Comparison of ENCODE assay signal across 1 cellular context in the genomic region with DNA sequence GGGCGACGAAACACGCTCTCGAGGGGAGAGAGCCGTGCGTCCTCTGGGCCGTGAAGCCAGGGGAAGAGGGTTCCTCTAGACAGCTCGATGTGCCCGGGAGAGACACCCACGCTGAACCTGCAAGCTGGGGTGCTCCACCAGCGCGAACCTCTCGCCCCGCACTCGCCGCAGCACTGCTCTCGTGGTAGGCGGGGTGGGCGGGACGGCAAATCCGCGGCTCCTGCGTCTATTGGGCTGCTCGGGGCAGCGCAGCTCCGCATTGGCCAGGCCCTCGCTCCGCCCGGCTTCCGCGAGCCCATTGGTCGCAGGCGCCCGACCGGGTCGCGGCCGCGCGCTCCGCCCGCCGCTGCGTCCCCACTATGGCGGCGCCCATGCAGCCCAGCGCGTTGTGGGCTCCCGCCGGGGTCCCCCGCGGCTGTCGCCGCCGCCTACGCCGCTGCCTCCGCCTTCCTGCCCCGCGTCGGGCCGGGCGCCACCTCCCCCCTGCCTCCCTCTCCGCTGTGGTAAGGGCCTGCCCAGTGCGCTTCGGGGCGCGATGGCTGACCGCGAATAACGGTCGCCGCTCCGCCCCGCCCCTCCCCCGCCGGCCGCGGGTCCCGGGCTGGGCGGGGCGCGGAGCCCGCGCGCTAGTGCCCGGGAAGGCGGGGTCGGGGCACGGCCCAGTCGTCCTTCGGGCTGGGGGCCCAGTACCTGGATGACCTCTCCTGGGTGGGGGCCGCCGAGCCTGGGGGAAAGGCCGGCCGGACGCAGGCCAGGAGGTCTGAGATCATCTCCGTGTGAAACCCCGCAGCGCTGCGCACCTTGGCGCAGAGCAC.
TF ChIP-seq lines count a peak whose summit lies in the region.

A gene with protein sequence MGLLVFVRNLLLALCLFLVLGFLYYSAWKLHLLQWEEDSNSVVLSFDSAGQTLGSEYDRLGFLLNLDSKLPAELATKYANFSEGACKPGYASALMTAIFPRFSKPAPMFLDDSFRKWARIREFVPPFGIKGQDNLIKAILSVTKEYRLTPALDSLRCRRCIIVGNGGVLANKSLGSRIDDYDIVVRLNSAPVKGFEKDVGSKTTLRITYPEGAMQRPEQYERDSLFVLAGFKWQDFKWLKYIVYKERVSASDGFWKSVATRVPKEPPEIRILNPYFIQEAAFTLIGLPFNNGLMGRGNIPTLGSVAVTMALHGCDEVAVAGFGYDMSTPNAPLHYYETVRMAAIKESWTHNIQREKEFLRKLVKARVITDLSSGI (plus strand): TSS at position 346 of the 815 bp plus-strand sequence. CDS start 28,727 bp downstream, outside the sequence.

TF ChIP-seq in H1, 55 proteins besides CTCF, POLR2A, EP300 and RAD21 (continued from another document):
- TF ChIP-seq SIRT6 (IDR thresholded peaks at IDR 0.05; ENCODE audit: low read length), result no peak
- no peak for TF ChIP-seq CTBP2 (IDR thresholded peaks at IDR 0.05; ENCODE audit: borderline replicate concordance, insufficient read depth, insufficient read length, low read length)
- no peak; the same call in 1 of the 2 replicates for TF ChIP-seq EGR1 (IDR thresholded peaks at IDR 0.05; ENCODE audit: borderline replicate concordance, low read depth, low read length)
- no peak for TF ChIP-seq SRF (IDR thresholded peaks at IDR 0.05; ENCODE audit: low read depth, low read length)
- TF ChIP-seq KDM1A (IDR thresholded peaks at IDR 0.05; ENCODE audit: borderline replicate concordance, low read length), result peak; percentile 97
- no peak for TF ChIP-seq SAP30 (IDR thresholded peaks at IDR 0.05; ENCODE audit: insufficient read depth, insufficient replicate concordance, low read length)
- TF ChIP-seq HDAC6 (IDR thresholded peaks at IDR 0.05; ENCODE audit: low read depth, low read length), result no peak
- peak; percentile 13 for TF ChIP-seq TAF7 (optimal IDR thresholded peaks at IDR 0.05; ENCODE audit: borderline replicate concordance, low read depth, low read length)
- no peak for TF ChIP-seq GTF2F1 (IDR thresholded peaks at IDR 0.05; ENCODE audit: borderline replicate concordance, low read depth, low read length)
- no peak for TF ChIP-seq CHD1 (IDR thresholded peaks at IDR 0.05; ENCODE audit: low read depth, low read length)
- no peak; the same call in 1 of the 2 replicates for TF ChIP-seq KDM5A (IDR thresholded peaks at IDR 0.05; ENCODE audit: low read length)
- TF ChIP-seq SIN3A (conservative IDR thresholded peaks at IDR 0.05 in 1 of 2, IDR thresholded peaks at IDR 0.05 in 1 of 2; ENCODE audit: low read depth in 1 of 2, low read length in 2 of 2), result 0 out of 4 replicates have a peak, but pooled peaks of 1 of the 2 experiments have one; percentile 25
- no peak for TF ChIP-seq NRF1 (IDR thresholded peaks at IDR 0.05; ENCODE audit: low read depth, low read length)
- TF ChIP-seq RBBP5 (IDR thresholded peaks at IDR 0.05; ENCODE audit: borderline replicate concordance, low read depth, low read length), result peak; percentile 68; the same call in 1 of the 2 replicates
- TF ChIP-seq MAFK (IDR thresholded peaks at IDR 0.05; ENCODE audit: low read depth, low read length), result no peak
- TF ChIP-seq JUN (IDR thresholded peaks at IDR 0.05; ENCODE audit: low read depth, low read length), result no peak
- TF ChIP-seq GABPA (IDR thresholded peaks at IDR 0.05; ENCODE audit: borderline replicate concordance, insufficient read depth, low read length), result no peak; the same call in 1 of the 2 replicates
- TF ChIP-seq YY1 (IDR thresholded peaks at IDR 0.05; ENCODE audit: low read depth, low read length), result peak; percentile 94
- 0 out of 2 replicates have a peak, but pooled peaks have one; percentile 52 for TF ChIP-seq MAX (IDR thresholded peaks at IDR 0.05)
- peak; percentile 95 for TF ChIP-seq POLR2AphosphoS5 (IDR thresholded peaks at IDR 0.05; ENCODE audit: low read depth, low read length)
- peak; percentile 90 for TF ChIP-seq E2F6 (IDR thresholded peaks at IDR 0.05)
- TF ChIP-seq SP1 (IDR thresholded peaks at IDR 0.05; ENCODE audit: low read depth, low read length), result peak; percentile 84; the same call in 1 of the 2 replicates
- TF ChIP-seq RFX5 (IDR thresholded peaks at IDR 0.05; ENCODE audit: borderline replicate concordance, low read depth, low read length), result no peak
- TF ChIP-seq, protein P1, sequence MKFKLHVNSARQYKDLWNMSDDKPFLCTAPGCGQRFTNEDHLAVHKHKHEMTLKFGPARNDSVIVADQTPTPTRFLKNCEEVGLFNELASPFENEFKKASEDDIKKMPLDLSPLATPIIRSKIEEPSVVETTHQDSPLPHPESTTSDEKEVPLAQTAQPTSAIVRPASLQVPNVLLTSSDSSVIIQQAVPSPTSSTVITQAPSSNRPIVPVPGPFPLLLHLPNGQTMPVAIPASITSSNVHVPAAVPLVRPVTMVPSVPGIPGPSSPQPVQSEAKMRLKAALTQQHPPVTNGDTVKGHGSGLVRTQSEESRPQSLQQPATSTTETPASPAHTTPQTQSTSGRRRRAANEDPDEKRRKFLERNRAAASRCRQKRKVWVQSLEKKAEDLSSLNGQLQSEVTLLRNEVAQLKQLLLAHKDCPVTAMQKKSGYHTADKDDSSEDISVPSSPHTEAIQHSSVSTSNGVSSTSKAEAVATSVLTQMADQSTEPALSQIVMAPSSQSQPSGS (IDR thresholded peaks at IDR 0.05; ENCODE audit: low read length), result peak; percentile 38; the same call in 1 of the 2 replicates
- no peak for TF ChIP-seq POU5F1 (IDR thresholded peaks at IDR 0.05; ENCODE audit: low read depth, low read length)
- TF ChIP-seq BRCA1 (IDR thresholded peaks at IDR 0.05; ENCODE audit: low read depth, low read length), result no peak
- TF ChIP-seq TEAD4 (IDR thresholded peaks at IDR 0.05; ENCODE audit: low read depth, low read length), result no peak
- TF ChIP-seq BCL11A (IDR thresholded peaks at IDR 0.05; ENCODE audit: low read depth in 2 of 2, low read length in 2 of 2), result no peak
- TF ChIP-seq, protein P2, sequence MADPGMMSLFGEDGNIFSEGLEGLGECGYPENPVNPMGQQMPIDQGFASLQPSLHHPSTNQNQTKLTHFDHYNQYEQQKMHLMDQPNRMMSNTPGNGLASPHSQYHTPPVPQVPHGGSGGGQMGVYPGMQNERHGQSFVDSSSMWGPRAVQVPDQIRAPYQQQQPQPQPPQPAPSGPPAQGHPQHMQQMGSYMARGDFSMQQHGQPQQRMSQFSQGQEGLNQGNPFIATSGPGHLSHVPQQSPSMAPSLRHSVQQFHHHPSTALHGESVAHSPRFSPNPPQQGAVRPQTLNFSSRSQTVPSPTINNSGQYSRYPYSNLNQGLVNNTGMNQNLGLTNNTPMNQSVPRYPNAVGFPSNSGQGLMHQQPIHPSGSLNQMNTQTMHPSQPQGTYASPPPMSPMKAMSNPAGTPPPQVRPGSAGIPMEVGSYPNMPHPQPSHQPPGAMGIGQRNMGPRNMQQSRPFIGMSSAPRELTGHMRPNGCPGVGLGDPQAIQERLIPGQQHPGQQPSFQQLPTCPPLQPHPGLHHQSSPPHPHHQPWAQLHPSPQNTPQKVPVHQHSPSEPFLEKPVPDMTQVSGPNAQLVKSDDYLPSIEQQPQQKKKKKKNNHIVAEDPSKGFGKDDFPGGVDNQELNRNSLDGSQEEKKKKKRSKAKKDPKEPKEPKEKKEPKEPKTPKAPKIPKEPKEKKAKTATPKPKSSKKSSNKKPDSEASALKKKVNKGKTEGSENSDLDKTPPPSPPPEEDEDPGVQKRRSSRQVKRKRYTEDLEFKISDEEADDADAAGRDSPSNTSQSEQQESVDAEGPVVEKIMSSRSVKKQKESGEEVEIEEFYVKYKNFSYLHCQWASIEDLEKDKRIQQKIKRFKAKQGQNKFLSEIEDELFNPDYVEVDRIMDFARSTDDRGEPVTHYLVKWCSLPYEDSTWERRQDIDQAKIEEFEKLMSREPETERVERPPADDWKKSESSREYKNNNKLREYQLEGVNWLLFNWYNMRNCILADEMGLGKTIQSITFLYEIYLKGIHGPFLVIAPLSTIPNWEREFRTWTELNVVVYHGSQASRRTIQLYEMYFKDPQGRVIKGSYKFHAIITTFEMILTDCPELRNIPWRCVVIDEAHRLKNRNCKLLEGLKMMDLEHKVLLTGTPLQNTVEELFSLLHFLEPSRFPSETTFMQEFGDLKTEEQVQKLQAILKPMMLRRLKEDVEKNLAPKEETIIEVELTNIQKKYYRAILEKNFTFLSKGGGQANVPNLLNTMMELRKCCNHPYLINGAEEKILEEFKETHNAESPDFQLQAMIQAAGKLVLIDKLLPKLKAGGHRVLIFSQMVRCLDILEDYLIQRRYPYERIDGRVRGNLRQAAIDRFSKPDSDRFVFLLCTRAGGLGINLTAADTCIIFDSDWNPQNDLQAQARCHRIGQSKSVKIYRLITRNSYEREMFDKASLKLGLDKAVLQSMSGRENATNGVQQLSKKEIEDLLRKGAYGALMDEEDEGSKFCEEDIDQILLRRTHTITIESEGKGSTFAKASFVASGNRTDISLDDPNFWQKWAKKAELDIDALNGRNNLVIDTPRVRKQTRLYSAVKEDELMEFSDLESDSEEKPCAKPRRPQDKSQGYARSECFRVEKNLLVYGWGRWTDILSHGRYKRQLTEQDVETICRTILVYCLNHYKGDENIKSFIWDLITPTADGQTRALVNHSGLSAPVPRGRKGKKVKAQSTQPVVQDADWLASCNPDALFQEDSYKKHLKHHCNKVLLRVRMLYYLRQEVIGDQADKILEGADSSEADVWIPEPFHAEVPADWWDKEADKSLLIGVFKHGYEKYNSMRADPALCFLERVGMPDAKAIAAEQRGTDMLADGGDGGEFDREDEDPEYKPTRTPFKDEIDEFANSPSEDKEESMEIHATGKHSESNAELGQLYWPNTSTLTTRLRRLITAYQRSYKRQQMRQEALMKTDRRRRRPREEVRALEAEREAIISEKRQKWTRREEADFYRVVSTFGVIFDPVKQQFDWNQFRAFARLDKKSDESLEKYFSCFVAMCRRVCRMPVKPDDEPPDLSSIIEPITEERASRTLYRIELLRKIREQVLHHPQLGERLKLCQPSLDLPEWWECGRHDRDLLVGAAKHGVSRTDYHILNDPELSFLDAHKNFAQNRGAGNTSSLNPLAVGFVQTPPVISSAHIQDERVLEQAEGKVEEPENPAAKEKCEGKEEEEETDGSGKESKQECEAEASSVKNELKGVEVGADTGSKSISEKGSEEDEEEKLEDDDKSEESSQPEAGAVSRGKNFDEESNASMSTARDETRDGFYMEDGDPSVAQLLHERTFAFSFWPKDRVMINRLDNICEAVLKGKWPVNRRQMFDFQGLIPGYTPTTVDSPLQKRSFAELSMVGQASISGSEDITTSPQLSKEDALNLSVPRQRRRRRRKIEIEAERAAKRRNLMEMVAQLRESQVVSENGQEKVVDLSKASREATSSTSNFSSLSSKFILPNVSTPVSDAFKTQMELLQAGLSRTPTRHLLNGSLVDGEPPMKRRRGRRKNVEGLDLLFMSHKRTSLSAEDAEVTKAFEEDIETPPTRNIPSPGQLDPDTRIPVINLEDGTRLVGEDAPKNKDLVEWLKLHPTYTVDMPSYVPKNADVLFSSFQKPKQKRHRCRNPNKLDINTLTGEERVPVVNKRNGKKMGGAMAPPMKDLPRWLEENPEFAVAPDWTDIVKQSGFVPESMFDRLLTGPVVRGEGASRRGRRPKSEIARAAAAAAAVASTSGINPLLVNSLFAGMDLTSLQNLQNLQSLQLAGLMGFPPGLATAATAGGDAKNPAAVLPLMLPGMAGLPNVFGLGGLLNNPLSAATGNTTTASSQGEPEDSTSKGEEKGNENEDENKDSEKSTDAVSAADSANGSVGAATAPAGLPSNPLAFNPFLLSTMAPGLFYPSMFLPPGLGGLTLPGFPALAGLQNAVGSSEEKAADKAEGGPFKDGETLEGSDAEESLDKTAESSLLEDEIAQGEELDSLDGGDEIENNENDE (IDR thresholded peaks at IDR 0.05; ENCODE audit: insufficient replicate concordance, low read length), result no peak
- TF ChIP-seq TCF12 (IDR thresholded peaks at IDR 0.05; ENCODE audit: low read depth, low read length), result no peak
- TF ChIP-seq TBP (IDR thresholded peaks at IDR 0.05; ENCODE audit: low read depth, low read length), result no peak; the same call in 1 of the 2 replicates
- TF ChIP-seq RXRA (IDR thresholded peaks at IDR 0.05; ENCODE audit: insufficient read depth, low read depth, low read length), result no peak
- TF ChIP-seq CBX8 (IDR thresholded peaks at IDR 0.05; ENCODE audit: borderline replicate concordance, low read depth, low read length), result no peak
- peak in 1 of 2 experiments; percentile 72; a peak in 1 of 4 replicates for TF ChIP-seq HDAC2 (IDR thresholded peaks at IDR 0.05; ENCODE audit: borderline replicate concordance in 1 of 2, low read depth in 2 of 2, low read length in 2 of 2)
- TF ChIP-seq CBX5 (IDR thresholded peaks at IDR 0.05; ENCODE audit: low read depth, low read length), result no peak
- TF ChIP-seq, protein P3, sequence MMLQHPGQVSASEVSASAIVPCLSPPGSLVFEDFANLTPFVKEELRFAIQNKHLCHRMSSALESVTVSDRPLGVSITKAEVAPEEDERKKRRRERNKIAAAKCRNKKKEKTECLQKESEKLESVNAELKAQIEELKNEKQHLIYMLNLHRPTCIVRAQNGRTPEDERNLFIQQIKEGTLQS (IDR thresholded peaks at IDR 0.05; ENCODE audit: insufficient read depth, low read depth, low read length), result no peak
- no peak for TF ChIP-seq SIX5 (IDR thresholded peaks at IDR 0.05; ENCODE audit: low read depth, low read length)
- peak; percentile 52 for TF ChIP-seq ASH2L (IDR thresholded peaks at IDR 0.05; ENCODE audit: low read length)
- TF ChIP-seq USF2 (IDR thresholded peaks at IDR 0.05; ENCODE audit: low read length), result no peak
- no peak for TF ChIP-seq JUND (IDR thresholded peaks at IDR 0.05; ENCODE audit: low read length)
- TF ChIP-seq CEBPB (IDR thresholded peaks at IDR 0.05; ENCODE audit: low read depth, low read length), result no peak
- TF ChIP-seq RNF2 (IDR thresholded peaks at IDR 0.05; ENCODE audit: borderline replicate concordance, low read depth, low read length, missing control alignments, poor library complexity, severe bottlenecking), result no peak
- peak; percentile 80 for TF ChIP-seq BACH1 (IDR thresholded peaks at IDR 0.05; ENCODE audit: low read length)
